Comparison of ENCODE assay signal across 20 cellular contexts in the genomic region with DNA sequence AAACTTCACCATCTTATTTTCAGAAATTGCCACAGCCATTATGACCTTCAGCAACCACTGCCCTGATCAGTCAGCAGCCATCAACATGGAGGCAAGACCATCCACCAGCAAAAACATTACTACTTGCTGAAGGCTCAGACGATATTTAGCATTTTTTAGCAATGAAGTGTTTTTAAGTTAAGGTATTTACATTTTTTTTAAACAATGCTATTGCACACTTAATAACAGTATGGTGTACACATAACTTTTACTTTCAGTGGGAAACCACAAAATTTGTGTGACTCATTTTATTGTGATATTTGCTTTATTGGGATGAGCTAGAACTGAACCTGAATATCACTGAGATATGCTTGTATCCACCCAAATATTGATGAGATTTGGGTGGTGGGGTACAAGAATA.
"Had no signal": no experiment of that assay in that cellular context is flagged by ENCODE, and none has a peak within 500 bp of the region (broad histone marks: within the 10 kb centered on the region; RNA-seq: fewer than 3 reads in every experiment).

No MANE protein-coding gene starts in this region.

- H3K9me3 ChIP-seq: stomach, testis had no signal

- H3K36me3 ChIP-seq: brain microvascular endothelial cell, right atrium auricular region, stomach had no signal

- H3K36me3 Mint-ChIP-seq: activated naive CD8-positive, alpha-beta T cell treated with anti-CD3 and anti-CD28 coated beads for 36 hours; immature natural killer cell; memory B cell; stimulated activated effector memory CD8-positive, alpha-beta T cell treated with anti-CD3 and anti-CD28 coated beads, Interleukin-12 subunit alpha, Interleukin-12 subunit beta, amount 100 ng/mL, for 72 hours had no signal

- DNase-seq: activated CD4-positive, alpha-beta memory T cell treated with anti-CD3 and anti-CD28 coated beads, Interleukin-2, amount 10 ng/mL, durations not matched to agents 7 days and 5 days; activated CD4-positive, alpha-beta T cell treated with anti-CD3 and anti-CD28 coated beads for 36 hours; activated naive CD4-positive, alpha-beta T cell; activated naive CD8-positive, alpha-beta T cell treated with anti-CD3 and anti-CD28 coated beads for 36 hours; activated T-cell treated with anti-CD3 and anti-CD28 coated beads, Interleukin-2, amount 50 U/mL, for 1 hour; brain microvascular endothelial cell; central memory CD4-positive, alpha-beta T cell; immature natural killer cell; stimulated activated CD4-positive, alpha-beta T cell treated with anti-CD3 and anti-CD28 coated beads, Interleukin-2, amount 100 ng/mL, for 48 hours; stomach; testis had no signal

- H3K27me3 ChIP-seq: right atrium auricular region, stomach, testis had no signal

- H3K27ac ChIP-seq: brain microvascular endothelial cell, coronary artery, right atrium auricular region, stomach, testis had no signal

- H3K4me3 ChIP-seq: coronary artery, right atrium auricular region, skin epidermis, stomach, testis had no signal

- H3K4me1 Mint-ChIP-seq: activated CD4-positive, alpha-beta memory T cell treated with anti-CD3 and anti-CD28 coated beads, Interleukin-2, amount 10 ng/mL, durations not matched to agents 7 days and 5 days; activated CD4-positive, alpha-beta T cell treated with anti-CD3 and anti-CD28 coated beads for 36 hours; activated naive CD8-positive, alpha-beta T cell treated with anti-CD3 and anti-CD28 coated beads for 36 hours; immature natural killer cell; memory B cell had no signal

- H3K4me3 Mint-ChIP-seq: activated CD4-positive, alpha-beta memory T cell treated with anti-CD3 and anti-CD28 coated beads, Interleukin-2, amount 10 ng/mL, durations not matched to agents 7 days and 5 days; activated CD4-positive, alpha-beta T cell treated with anti-CD3 and anti-CD28 coated beads for 36 hours; activated naive CD8-positive, alpha-beta T cell treated with anti-CD3 and anti-CD28 coated beads for 36 hours; activated T-helper 17 cell treated with anti-CD3 and anti-CD28 coated beads, Interleukin-2, amount 50 U/mL, for 72 hours; immature natural killer cell; memory B cell; stimulated activated effector memory CD8-positive, alpha-beta T cell treated with anti-CD3 and anti-CD28 coated beads, Interleukin-12 subunit alpha, Interleukin-12 subunit beta, amount 100 ng/mL, for 72 hours; type B pancreatic cell; WTC11 had no signal

- H3K27me3 Mint-ChIP-seq: activated T-helper 17 cell treated with anti-CD3 and anti-CD28 coated beads, Interleukin-2, amount 50 U/mL, for 72 hours; progenitor cell of endocrine pancreas; type B pancreatic cell had no signal

- H3K27ac Mint-ChIP-seq: activated CD4-positive, alpha-beta memory T cell treated with anti-CD3 and anti-CD28 coated beads, Interleukin-2, amount 10 ng/mL, durations not matched to agents 7 days and 5 days; activated CD4-positive, alpha-beta T cell treated with anti-CD3 and anti-CD28 coated beads for 36 hours; activated naive CD8-positive, alpha-beta T cell treated with anti-CD3 and anti-CD28 coated beads for 36 hours; activated T-helper 17 cell treated with anti-CD3 and anti-CD28 coated beads, Interleukin-2, amount 50 U/mL, for 72 hours; immature natural killer cell; memory B cell; progenitor cell of endocrine pancreas; stimulated activated effector memory CD8-positive, alpha-beta T cell treated with anti-CD3 and anti-CD28 coated beads, Interleukin-12 subunit alpha, Interleukin-12 subunit beta, amount 100 ng/mL, for 72 hours; type B pancreatic cell; WTC11 had no signal
